Comparison of ENCODE assay signal across 1 cellular context in genomic region chr19:12890787-12891552, GRCh38.
TF ChIP-seq lines count a peak whose summit lies in the region.

Gene GCDH, plus strand, starts transcription at chr19:12891160. Its CDS starts 145 bp downstream, at chr19:12891305.

TF ChIP-seq in K562, 482 proteins besides CTCF, POLR2A, EP300 and RAD21 (continued from another document and continues in another):
- no peak for TF ChIP-seq BCL6 (CRISPR knock-in tag; IDR thresholded peaks at IDR 0.05)
- no peak for TF ChIP-seq NFATC3 (IDR thresholded peaks at IDR 0.05)
- peak; percentile 93 for TF ChIP-seq CREB1 (IDR thresholded peaks at IDR 0.05)
- TF ChIP-seq CREB1 (CRISPR knock-in tag; IDR thresholded peaks at IDR 0.05) = peak; percentile 86
- no peak for TF ChIP-seq ZNF785 (CRISPR knock-in tag; IDR thresholded peaks at IDR 0.05)
- peak; percentile 84 for TF ChIP-seq TFAP4 (CRISPR knock-in tag; IDR thresholded peaks at IDR 0.05; ENCODE audit: borderline replicate concordance)
- TF ChIP-seq TCF15 (CRISPR knock-in tag; IDR thresholded peaks at IDR 0.05) = no peak
- TF ChIP-seq GTF2F1 (IDR thresholded peaks at IDR 0.05; ENCODE audit: low read depth, low read length) = 0 out of 2 replicates have a peak, but pooled peaks have one; percentile 21
- no peak for TF ChIP-seq ZNF740 (CRISPR knock-in tag; IDR thresholded peaks at IDR 0.05)
- no peak for TF ChIP-seq ZNF740 (tag; IDR thresholded peaks at IDR 0.05)
- TF ChIP-seq CBX5 (IDR thresholded peaks at IDR 0.05; ENCODE audit: borderline replicate concordance, low read depth) = no peak
- TF ChIP-seq ZNF212 (CRISPR knock-in tag; IDR thresholded peaks at IDR 0.05) = no peak
- TF ChIP-seq ZBTB11 (CRISPR knock-in tag; IDR thresholded peaks at IDR 0.05) = no peak
- no peak for TF ChIP-seq FOXO4 (CRISPR knock-in tag; IDR thresholded peaks at IDR 0.05)
- no peak for TF ChIP-seq PYGO2 (tag; IDR thresholded peaks at IDR 0.05)
- no peak for TF ChIP-seq SAFB (IDR thresholded peaks at IDR 0.05; ENCODE audit: borderline replicate concordance, low read depth, low read length)
- TF ChIP-seq GABPB1 (CRISPR knock-in tag; IDR thresholded peaks at IDR 0.05) = peak; percentile 55; the same call in 1 of the 2 replicates
- TF ChIP-seq MITF (IDR thresholded peaks at IDR 0.05) = no peak
- TF ChIP-seq ETS2 (tag; IDR thresholded peaks at IDR 0.05; ENCODE audit: borderline replicate concordance, poor library complexity, severe bottlenecking) = no peak
- TF ChIP-seq NR2C1 (IDR thresholded peaks at IDR 0.05) = peak; percentile 78
- peak; percentile 75 for TF ChIP-seq NR2C1 (tag; IDR thresholded peaks at IDR 0.05)
- no peak; the same call in 1 of the 2 replicates for TF ChIP-seq ZNF217 (CRISPR knock-in tag; IDR thresholded peaks at IDR 0.05)
- TF ChIP-seq IRF9 (tag; IDR thresholded peaks at IDR 0.05) = no peak
- no peak for TF ChIP-seq ILK (tag; IDR thresholded peaks at IDR 0.05; ENCODE audit: borderline replicate concordance, low read depth)
- TF ChIP-seq SRF (CRISPR knock-in tag; IDR thresholded peaks at IDR 0.05) = 0 out of 4 replicates have a peak, but pooled peaks of 1 of the 2 experiments have one; percentile 16
- no peak for TF ChIP-seq DDX20 (tag; IDR thresholded peaks at IDR 0.05; ENCODE audit: low read depth)
- no peak for TF ChIP-seq PPARD (CRISPR knock-in tag; IDR thresholded peaks at IDR 0.05)
- no peak for TF ChIP-seq NCOA1 (IDR thresholded peaks at IDR 0.05; ENCODE audit: low read depth)
- TF ChIP-seq ELF4 (CRISPR knock-in tag; IDR thresholded peaks at IDR 0.05) = no peak
- TF ChIP-seq ZBTB2 (IDR thresholded peaks at IDR 0.05) = 0 out of 2 replicates have a peak, but pooled peaks have one; percentile 21
- TF ChIP-seq ZNF668 (CRISPR knock-in tag; IDR thresholded peaks at IDR 0.05) = no peak
- no peak for TF ChIP-seq ZNF134 (CRISPR knock-in tag; conservative IDR thresholded peaks at IDR 0.05)
- no peak for TF ChIP-seq TAF15 (IDR thresholded peaks at IDR 0.05; ENCODE audit: low read depth, low read length)
- TF ChIP-seq DLX4 (CRISPR knock-in tag; IDR thresholded peaks at IDR 0.05) = no peak
- peak; percentile 52 for TF ChIP-seq TBP (optimal IDR thresholded peaks at IDR 0.05; ENCODE audit: low read depth, low read length)
- TF ChIP-seq MYC (IDR thresholded peaks at IDR 0.05; ENCODE audit: low read depth, low read length) = peak; percentile 51; the same call in 1 of the 2 replicates
- TF ChIP-seq MYC (CRISPR knock-in tag; IDR thresholded peaks at IDR 0.05; ENCODE audit: borderline replicate concordance, low read depth) = 0 out of 2 replicates have a peak, but pooled peaks have one; percentile 30
- no peak for TF ChIP-seq NFIX (CRISPR knock-in tag; IDR thresholded peaks at IDR 0.05; ENCODE audit: low read depth)
- no peak for TF ChIP-seq ZC3H4 (CRISPR knock-in tag; IDR thresholded peaks at IDR 0.05; ENCODE audit: borderline replicate concordance)
- TF ChIP-seq ZKSCAN3 (CRISPR knock-in tag; IDR thresholded peaks at IDR 0.05) = no peak
- no peak for TF ChIP-seq ZNF445 (CRISPR knock-in tag; IDR thresholded peaks at IDR 0.05; ENCODE audit: low read depth)
- 0 out of 2 replicates have a peak, but pooled peaks have one; percentile 46 for TF ChIP-seq KLF13 (tag; IDR thresholded peaks at IDR 0.05; ENCODE audit: borderline replicate concordance, low read depth)
- no peak for TF ChIP-seq SMARCC2 (IDR thresholded peaks at IDR 0.05; ENCODE audit: low read depth)
- TF ChIP-seq MAFG (tag; conservative IDR thresholded peaks at IDR 0.05) = no peak
- TF ChIP-seq DPF2 (IDR thresholded peaks at IDR 0.05) = no peak
- 0 out of 2 replicates have a peak, but pooled peaks have one; percentile 24 for TF ChIP-seq SOX6 (IDR thresholded peaks at IDR 0.05)
- TF ChIP-seq E2F6 (IDR thresholded peaks at IDR 0.05; ENCODE audit: borderline replicate concordance in 1 of 2, extremely low read depth in 1 of 2, insufficient read depth in 1 of 2, insufficient read length in 1 of 2, low read depth in 1 of 2, low read length in 1 of 2, poor library complexity in 1 of 2, severe bottlenecking in 1 of 2) = peak; percentile 54 to 62
- no peak for TF ChIP-seq ZEB2 (IDR thresholded peaks at IDR 0.05)
- no peak for TF ChIP-seq SMAD4 (CRISPR knock-in tag; conservative IDR thresholded peaks at IDR 0.05)
- TF ChIP-seq MED1 (CRISPR knock-in tag; IDR thresholded peaks at IDR 0.05; ENCODE audit: borderline replicate concordance) = no peak
- TF ChIP-seq RBM14 (IDR thresholded peaks at IDR 0.05; ENCODE audit: borderline replicate concordance, insufficient read depth, low read depth, low read length) = no peak
- TF ChIP-seq RBBP5 (IDR thresholded peaks at IDR 0.05; ENCODE audit: borderline replicate concordance, insufficient read depth, low read length, poor library complexity, severe bottlenecking) = peak; percentile 99
- no peak for TF ChIP-seq ZNF408 (CRISPR knock-in tag; IDR thresholded peaks at IDR 0.05; ENCODE audit: low read depth)
- no peak for TF ChIP-seq ZFP91 (CRISPR knock-in tag; IDR thresholded peaks at IDR 0.05)
- TF ChIP-seq OTX1 (CRISPR knock-in tag; IDR thresholded peaks at IDR 0.05) = no peak
- TF ChIP-seq XRCC3 (IDR thresholded peaks at IDR 0.05) = no peak
- TF ChIP-seq ARID3A (IDR thresholded peaks at IDR 0.05; ENCODE audit: borderline replicate concordance, low read depth, low read length) = no peak
- no peak for TF ChIP-seq BDP1 (IDR thresholded peaks at IDR 0.05; ENCODE audit: insufficient read depth, insufficient read length)
